Comparison of ENCODE assay signal across 1 cellular context in the genomic region with DNA sequence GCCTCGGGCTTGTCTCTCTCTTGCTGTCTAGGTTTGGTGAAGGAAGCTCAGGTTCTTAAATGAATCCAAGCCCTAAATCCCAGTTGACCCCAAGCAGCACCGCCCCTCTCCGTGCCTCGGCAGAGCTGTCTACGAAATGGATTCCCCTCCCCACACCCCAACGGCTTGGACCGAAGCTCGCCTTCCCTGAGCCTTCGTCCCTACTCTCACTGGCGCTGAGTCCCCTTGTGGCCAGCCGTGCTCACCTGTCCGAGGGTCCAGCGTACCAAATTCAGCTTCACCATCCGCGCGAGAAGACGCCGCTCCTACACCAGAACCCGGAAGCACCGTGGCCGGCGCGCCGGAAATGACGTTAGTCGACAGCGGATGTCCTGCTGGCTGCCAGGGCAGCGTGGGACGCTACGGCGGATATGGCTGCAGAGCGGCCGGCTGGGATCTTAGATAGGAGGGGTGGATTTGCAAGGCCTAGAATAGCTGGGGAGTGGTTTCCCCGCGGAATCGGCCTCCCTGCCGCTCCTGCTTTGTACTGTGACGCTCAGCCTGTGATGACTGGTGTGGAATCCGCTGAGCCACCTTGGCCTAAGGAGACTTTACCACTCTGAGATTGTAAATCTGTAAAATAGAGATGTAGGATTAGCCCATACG.
TF ChIP-seq lines count a peak whose summit lies in the region.

A gene (minus strand): TSS at position 325 of the 645 bp plus-strand sequence. CDS start 2,201 bp downstream, outside the sequence.

TF ChIP-seq in K562, 482 proteins besides CTCF, POLR2A, EP300 and RAD21 (continued from another document and continues in another):
- peak; percentile 65 for TF ChIP-seq ELF1 (tag; IDR thresholded peaks at IDR 0.05)
- no peak for TF ChIP-seq ZNF253 (CRISPR knock-in tag; conservative IDR thresholded peaks at IDR 0.05)
- TF ChIP-seq, protein P1, sequence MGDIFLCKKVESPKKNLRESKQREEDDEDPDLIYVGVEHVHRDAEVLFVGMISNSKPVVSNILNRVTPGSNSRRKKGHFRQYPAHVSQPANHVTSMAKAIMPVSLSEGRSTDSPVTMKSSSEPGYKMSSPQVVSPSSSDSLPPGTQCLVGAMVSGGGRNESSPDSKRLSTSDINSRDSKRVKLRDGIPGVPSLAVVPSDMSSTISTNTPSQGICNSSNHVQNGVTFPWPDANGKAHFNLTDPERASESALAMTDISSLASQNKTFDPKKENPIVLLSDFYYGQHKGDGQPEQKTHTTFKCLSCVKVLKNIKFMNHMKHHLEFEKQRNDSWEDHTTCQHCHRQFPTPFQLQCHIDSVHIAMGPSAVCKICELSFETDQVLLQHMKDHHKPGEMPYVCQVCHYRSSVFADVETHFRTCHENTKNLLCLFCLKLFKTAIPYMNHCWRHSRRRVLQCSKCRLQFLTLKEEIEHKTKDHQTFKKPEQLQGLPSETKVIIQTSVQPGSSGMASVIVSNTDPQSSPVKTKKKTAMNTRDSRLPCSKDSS (IDR thresholded peaks at IDR 0.05; ENCODE audit: low read depth, partially characterized antibody): no peak
- TF ChIP-seq EHMT2 (IDR thresholded peaks at IDR 0.05): no peak
- TF ChIP-seq RBM17 (IDR thresholded peaks at IDR 0.05; ENCODE audit: borderline replicate concordance, low read depth, low read length): no peak
- no peak for TF ChIP-seq NR2C1 (IDR thresholded peaks at IDR 0.05)
- TF ChIP-seq NR2C1 (tag; IDR thresholded peaks at IDR 0.05): no peak; the same call in 1 of the 2 replicates
- TF ChIP-seq TBP (optimal IDR thresholded peaks at IDR 0.05; ENCODE audit: low read depth, low read length): peak; percentile 47
- no peak for TF ChIP-seq POU5F1 (IDR thresholded peaks at IDR 0.05; ENCODE audit: borderline replicate concordance, low read depth, low read length, partially characterized antibody)
- TF ChIP-seq WHSC1 (IDR thresholded peaks at IDR 0.05; ENCODE audit: low read length): no peak
- no peak for TF ChIP-seq LCOR (CRISPR knock-in tag; IDR thresholded peaks at IDR 0.05)
- TF ChIP-seq ZC3H4 (CRISPR knock-in tag; IDR thresholded peaks at IDR 0.05; ENCODE audit: borderline replicate concordance): no peak
- TF ChIP-seq, protein P2, sequence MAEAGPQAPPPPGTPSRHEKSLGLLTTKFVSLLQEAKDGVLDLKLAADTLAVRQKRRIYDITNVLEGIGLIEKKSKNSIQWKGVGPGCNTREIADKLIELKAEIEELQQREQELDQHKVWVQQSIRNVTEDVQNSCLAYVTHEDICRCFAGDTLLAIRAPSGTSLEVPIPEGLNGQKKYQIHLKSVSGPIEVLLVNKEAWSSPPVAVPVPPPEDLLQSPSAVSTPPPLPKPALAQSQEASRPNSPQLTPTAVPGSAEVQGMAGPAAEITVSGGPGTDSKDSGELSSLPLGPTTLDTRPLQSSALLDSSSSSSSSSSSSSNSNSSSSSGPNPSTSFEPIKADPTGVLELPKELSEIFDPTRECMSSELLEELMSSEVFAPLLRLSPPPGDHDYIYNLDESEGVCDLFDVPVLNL (CRISPR knock-in tag; IDR thresholded peaks at IDR 0.05; ENCODE audit: low read depth): no peak
- no peak for TF ChIP-seq ZNF143 (CRISPR knock-in tag; IDR thresholded peaks at IDR 0.05)
- peak; percentile 82 for TF ChIP-seq HCFC1 (IDR thresholded peaks at IDR 0.05; ENCODE audit: low read depth, low read length)
- TF ChIP-seq ZNF12 (CRISPR knock-in tag; IDR thresholded peaks at IDR 0.05): no peak
- TF ChIP-seq NCOA1 (IDR thresholded peaks at IDR 0.05; ENCODE audit: low read depth): peak; percentile 57; the same call in 1 of the 2 replicates
- peak; percentile 73 for TF ChIP-seq CHD2 (IDR thresholded peaks at IDR 0.05; ENCODE audit: low read depth, low read length)
- no peak for TF ChIP-seq HEY1 (CRISPR knock-in tag; IDR thresholded peaks at IDR 0.05; ENCODE audit: borderline replicate concordance)
- TF ChIP-seq HNRNPLL (IDR thresholded peaks at IDR 0.05; ENCODE audit: low read depth, low read length, poor library complexity, severe bottlenecking): no peak
- TF ChIP-seq, protein P3, sequence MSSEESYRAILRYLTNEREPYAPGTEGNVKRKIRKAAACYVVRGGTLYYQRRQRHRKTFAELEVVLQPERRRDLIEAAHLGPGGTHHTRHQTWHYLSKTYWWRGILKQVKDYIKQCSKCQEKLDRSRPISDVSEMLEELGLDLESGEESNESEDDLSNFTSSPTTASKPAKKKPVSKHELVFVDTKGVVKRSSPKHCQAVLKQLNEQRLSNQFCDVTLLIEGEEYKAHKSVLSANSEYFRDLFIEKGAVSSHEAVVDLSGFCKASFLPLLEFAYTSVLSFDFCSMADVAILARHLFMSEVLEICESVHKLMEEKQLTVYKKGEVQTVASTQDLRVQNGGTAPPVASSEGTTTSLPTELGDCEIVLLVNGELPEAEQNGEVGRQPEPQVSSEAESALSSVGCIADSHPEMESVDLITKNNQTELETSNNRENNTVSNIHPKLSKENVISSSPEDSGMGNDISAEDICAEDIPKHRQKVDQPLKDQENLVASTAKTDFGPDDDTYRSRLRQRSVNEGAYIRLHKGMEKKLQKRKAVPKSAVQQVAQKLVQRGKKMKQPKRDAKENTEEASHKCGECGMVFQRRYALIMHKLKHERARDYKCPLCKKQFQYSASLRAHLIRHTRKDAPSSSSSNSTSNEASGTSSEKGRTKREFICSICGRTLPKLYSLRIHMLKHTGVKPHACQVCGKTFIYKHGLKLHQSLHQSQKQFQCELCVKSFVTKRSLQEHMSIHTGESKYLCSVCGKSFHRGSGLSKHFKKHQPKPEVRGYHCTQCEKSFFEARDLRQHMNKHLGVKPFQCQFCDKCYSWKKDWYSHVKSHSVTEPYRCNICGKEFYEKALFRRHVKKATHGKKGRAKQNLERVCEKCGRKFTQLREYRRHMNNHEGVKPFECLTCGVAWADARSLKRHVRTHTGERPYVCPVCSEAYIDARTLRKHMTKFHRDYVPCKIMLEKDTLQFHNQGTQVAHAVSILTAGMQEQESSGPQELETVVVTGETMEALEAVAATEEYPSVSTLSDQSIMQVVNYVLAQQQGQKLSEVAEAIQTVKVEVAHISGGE (CRISPR knock-in tag; IDR thresholded peaks at IDR 0.05): peak in 2 of 3 experiments; percentile 80 to 95; a peak in 4 of 6 replicates
- TF ChIP-seq ZBTB8A (IDR thresholded peaks at IDR 0.05; ENCODE audit: partially characterized antibody): no peak
- TF ChIP-seq JUN (IDR thresholded peaks at IDR 0.05; ENCODE audit: borderline replicate concordance, low read depth, low read length): peak; percentile 73; the same call in 1 of the 2 replicates
- no peak for TF ChIP-seq JUN (CRISPR knock-in tag; IDR thresholded peaks at IDR 0.05; ENCODE audit: borderline replicate concordance)
- TF ChIP-seq MYC (IDR thresholded peaks at IDR 0.05; ENCODE audit: low read depth, low read length): peak; percentile 87
- TF ChIP-seq MYC (CRISPR knock-in tag; IDR thresholded peaks at IDR 0.05; ENCODE audit: borderline replicate concordance, low read depth): no peak
- TF ChIP-seq, protein P4, sequence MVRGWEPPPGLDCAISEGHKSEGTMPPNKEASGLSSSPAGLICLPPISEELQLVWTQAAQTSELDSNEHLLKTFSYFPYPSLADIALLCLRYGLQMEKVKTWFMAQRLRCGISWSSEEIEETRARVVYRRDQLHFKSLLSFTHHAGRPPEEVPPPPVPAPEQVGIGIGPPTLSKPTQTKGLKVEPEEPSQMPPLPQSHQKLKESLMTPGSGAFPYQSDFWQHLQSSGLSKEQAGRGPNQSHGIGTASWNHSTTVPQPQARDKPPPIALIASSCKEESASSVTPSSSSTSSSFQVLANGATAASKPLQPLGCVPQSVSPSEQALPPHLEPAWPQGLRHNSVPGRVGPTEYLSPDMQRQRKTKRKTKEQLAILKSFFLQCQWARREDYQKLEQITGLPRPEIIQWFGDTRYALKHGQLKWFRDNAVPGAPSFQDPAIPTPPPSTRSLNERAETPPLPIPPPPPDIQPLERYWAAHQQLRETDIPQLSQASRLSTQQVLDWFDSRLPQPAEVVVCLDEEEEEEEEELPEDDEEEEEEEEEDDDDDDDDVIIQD (CRISPR knock-in tag; IDR thresholded peaks at IDR 0.05): no peak
- no peak for TF ChIP-seq MECOM (CRISPR knock-in tag; IDR thresholded peaks at IDR 0.05)
- TF ChIP-seq MCM2 (IDR thresholded peaks at IDR 0.05; ENCODE audit: low read depth): no peak
- TF ChIP-seq, protein P5, sequence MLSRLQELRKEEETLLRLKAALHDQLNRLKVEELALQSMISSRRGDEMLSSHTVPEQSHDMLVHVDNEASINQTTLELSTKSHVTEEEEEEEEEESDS (CRISPR knock-in tag; IDR thresholded peaks at IDR 0.05): no peak
- TF ChIP-seq, protein P6, sequence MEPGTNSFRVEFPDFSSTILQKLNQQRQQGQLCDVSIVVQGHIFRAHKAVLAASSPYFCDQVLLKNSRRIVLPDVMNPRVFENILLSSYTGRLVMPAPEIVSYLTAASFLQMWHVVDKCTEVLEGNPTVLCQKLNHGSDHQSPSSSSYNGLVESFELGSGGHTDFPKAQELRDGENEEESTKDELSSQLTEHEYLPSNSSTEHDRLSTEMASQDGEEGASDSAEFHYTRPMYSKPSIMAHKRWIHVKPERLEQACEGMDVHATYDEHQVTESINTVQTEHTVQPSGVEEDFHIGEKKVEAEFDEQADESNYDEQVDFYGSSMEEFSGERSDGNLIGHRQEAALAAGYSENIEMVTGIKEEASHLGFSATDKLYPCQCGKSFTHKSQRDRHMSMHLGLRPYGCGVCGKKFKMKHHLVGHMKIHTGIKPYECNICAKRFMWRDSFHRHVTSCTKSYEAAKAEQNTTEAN (CRISPR knock-in tag; IDR thresholded peaks at IDR 0.05): no peak
- TF ChIP-seq, protein P7, sequence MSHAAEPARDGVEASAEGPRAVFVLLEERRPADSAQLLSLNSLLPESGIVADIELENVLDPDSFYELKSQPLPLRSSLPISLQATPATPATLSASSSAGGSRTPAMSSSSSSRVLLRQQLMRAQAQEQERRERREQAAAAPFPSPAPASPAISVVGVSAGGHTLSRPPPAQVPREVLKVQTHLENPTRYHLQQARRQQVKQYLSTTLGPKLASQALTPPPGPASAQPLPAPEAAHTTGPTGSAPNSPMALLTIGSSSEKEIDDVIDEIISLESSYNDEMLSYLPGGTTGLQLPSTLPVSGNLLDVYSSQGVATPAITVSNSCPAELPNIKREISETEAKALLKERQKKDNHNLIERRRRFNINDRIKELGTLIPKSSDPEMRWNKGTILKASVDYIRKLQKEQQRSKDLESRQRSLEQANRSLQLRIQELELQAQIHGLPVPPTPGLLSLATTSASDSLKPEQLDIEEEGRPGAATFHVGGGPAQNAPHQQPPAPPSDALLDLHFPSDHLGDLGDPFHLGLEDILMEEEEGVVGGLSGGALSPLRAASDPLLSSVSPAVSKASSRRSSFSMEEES (CRISPR knock-in tag; IDR thresholded peaks at IDR 0.05): no peak
- no peak for TF ChIP-seq ZNF668 (CRISPR knock-in tag; IDR thresholded peaks at IDR 0.05)
- peak; percentile 97 for TF ChIP-seq SIN3B (IDR thresholded peaks at IDR 0.05; ENCODE audit: low read depth)
- no peak for TF ChIP-seq TAF9B (IDR thresholded peaks at IDR 0.05; ENCODE audit: partially characterized antibody)
- TF ChIP-seq PTRF (tag; IDR thresholded peaks at IDR 0.05): no peak
- 0 out of 2 replicates have a peak, but pooled peaks have one; percentile 21 for TF ChIP-seq RNF2 (IDR thresholded peaks at IDR 0.05)
- no peak for TF ChIP-seq TEAD1 (CRISPR knock-in tag; IDR thresholded peaks at IDR 0.05)
- TF ChIP-seq ZNF174 (CRISPR knock-in tag; IDR thresholded peaks at IDR 0.05): no peak
- TF ChIP-seq ZNF121 (CRISPR knock-in tag; conservative IDR thresholded peaks at IDR 0.05): no peak
- no peak for TF ChIP-seq TAF7 (tag; IDR thresholded peaks at IDR 0.05)
- TF ChIP-seq, protein P8, sequence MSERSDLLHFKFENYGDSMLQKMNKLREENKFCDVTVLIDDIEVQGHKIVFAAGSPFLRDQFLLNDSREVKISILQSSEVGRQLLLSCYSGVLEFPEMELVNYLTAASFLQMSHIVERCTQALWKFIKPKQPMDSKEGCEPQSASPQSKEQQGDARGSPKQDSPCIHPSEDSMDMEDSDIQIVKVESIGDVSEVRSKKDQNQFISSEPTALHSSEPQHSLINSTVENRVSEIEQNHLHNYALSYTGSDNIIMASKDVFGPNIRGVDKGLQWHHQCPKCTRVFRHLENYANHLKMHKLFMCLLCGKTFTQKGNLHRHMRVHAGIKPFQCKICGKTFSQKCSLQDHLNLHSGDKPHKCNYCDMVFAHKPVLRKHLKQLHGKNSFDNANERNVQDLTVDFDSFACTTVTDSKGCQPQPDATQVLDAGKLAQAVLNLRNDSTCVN (CRISPR knock-in tag; IDR thresholded peaks at IDR 0.05): no peak
- TF ChIP-seq ZNF316 (IDR thresholded peaks at IDR 0.05): no peak
- no peak for TF ChIP-seq BCOR (IDR thresholded peaks at IDR 0.05)
- no peak for TF ChIP-seq ZNF41 (CRISPR knock-in tag; conservative IDR thresholded peaks at IDR 0.05)
- no peak for TF ChIP-seq ZNF586 (CRISPR knock-in tag; conservative IDR thresholded peaks at IDR 0.05)
- TF ChIP-seq FOXP1 (CRISPR knock-in tag; IDR thresholded peaks at IDR 0.05): no peak
- TF ChIP-seq ZNF23 (CRISPR knock-in tag; IDR thresholded peaks at IDR 0.05): no peak
- TF ChIP-seq SRSF7 (optimal IDR thresholded peaks at IDR 0.05; ENCODE audit: low read depth, low read length): no peak
- TF ChIP-seq THRAP3 (IDR thresholded peaks at IDR 0.05; ENCODE audit: borderline replicate concordance): no peak
- no peak for TF ChIP-seq ETS2 (tag; IDR thresholded peaks at IDR 0.05; ENCODE audit: borderline replicate concordance, poor library complexity, severe bottlenecking)
- TF ChIP-seq, protein P9, sequence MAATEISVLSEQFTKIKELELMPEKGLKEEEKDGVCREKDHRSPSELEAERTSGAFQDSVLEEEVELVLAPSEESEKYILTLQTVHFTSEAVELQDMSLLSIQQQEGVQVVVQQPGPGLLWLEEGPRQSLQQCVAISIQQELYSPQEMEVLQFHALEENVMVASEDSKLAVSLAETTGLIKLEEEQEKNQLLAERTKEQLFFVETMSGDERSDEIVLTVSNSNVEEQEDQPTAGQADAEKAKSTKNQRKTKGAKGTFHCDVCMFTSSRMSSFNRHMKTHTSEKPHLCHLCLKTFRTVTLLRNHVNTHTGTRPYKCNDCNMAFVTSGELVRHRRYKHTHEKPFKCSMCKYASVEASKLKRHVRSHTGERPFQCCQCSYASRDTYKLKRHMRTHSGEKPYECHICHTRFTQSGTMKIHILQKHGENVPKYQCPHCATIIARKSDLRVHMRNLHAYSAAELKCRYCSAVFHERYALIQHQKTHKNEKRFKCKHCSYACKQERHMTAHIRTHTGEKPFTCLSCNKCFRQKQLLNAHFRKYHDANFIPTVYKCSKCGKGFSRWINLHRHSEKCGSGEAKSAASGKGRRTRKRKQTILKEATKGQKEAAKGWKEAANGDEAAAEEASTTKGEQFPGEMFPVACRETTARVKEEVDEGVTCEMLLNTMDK (IDR thresholded peaks at IDR 0.05; ENCODE audit: borderline replicate concordance, insufficient read depth, low read depth, low read length, poor library complexity, severe bottlenecking): peak; percentile 30
- TF ChIP-seq HDAC8 (tag; IDR thresholded peaks at IDR 0.05): no peak
- no peak for TF ChIP-seq ZEB2 (IDR thresholded peaks at IDR 0.05)
- no peak for TF ChIP-seq PHTF2 (CRISPR knock-in tag; IDR thresholded peaks at IDR 0.05)
- TF ChIP-seq SMAD1 (IDR thresholded peaks at IDR 0.05; ENCODE audit: low read depth, low read length, partially characterized antibody): no peak
- no peak for TF ChIP-seq MCM7 (IDR thresholded peaks at IDR 0.05)
- no peak for TF ChIP-seq KDM2B (CRISPR knock-in tag; IDR thresholded peaks at IDR 0.05)
